8 cellular contexts compared by ENCODE assay signal in the genomic region with DNA sequence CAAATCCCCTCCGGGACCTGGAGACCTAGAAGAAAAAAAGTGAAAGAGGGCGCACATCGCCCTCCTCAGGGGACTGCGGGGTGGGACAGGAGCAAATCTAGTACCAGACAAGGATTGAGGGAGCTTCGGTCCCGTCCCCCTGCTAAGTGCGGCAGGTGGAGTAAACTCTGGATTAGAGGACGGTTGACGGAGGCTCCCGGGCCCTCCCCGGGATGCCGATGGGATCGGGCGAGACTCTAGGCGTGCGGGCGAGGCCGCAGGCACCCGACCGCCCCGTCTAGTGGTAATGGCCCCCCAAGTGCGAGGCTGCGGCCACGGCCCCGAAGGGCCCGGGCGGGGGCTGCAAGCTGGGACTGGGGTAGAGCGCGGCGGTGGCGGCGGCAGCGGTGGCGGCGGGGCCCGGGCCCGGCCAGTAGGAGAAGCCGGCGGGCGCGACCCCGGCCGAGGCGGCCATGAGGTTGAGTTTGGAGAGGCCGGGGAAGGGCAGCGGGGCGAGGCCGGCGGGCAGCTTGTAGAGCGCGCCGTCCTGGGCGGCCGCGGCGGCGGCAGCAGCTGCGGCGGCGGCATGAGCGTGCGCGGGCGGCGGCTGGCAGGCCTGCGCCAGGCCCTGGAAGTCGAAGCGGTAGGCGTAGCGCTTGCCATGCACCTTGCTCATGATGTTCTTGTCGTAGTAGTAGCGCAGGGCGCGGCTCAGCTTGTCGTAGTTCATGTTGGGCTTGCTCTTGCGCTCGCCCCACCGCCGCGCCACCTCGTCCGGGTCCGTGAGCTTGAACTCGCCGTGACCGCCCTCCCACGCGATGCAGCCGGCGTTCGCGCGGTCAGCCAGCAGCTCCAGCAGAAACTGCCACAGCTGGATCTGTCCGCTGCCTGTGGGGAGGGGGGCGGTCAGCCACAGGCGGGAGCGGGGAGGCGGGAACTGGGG. TPM values are rescaled to one million over a fixed set of nuclear protein-coding genes. Genes with fewer than 3 reads are reported as not detected.
DNase-seq lines count a peak whose midpoint lies in the region; ATAC-seq, FAIRE-seq and TF ChIP-seq lines count a peak whose summit lies in the region.

No MANE protein-coding gene starts in this region.

- in situ Hi-C loops in HAP-1 (cut with MboI; ENCODE audit: low sequenced_read_pairs) = no loop called here

- H3K4me3 Mint-ChIP-seq in dendritic cell treated with granulocyte-macrophage colony-stimulating factor and Interleukin-4, amounts not matched to agents 40 ng/mL and 50 ng/mL, for 4 days = peak overlapping the region; percentile 66
- H3K4me3 Mint-ChIP-seq in neural progenitor cell = peak overlapping the region; percentile 77

- intact Hi-C loops in dendritic cell treated with granulocyte-macrophage colony-stimulating factor and Interleukin-4, amounts not matched to agents 40 ng/mL and 50 ng/mL, for 4 days (cut with micrococcal nuclease) = no loop called here

- H3K4me3 ChIP-seq in GM12864 (ENCODE audit: low read depth, low read length) (no peak overlapping the region), neural progenitor cell (peak overlapping the region; percentile 27), HAP-1 (no peak overlapping the region)

- no peaks in the 10 kb centered on the region for H3K79me2 ChIP-seq in neural progenitor cell (ENCODE audit: low read depth)

- peaks cover 21% of the 10 kb centered on the region for H3K4me1 Mint-ChIP-seq in dendritic cell treated with granulocyte-macrophage colony-stimulating factor and Interleukin-4, amounts not matched to agents 40 ng/mL and 50 ng/mL, for 4 days (ENCODE audit: low read depth)
- H3K4me1 Mint-ChIP-seq in neural progenitor cell = peaks cover 12% of the 10 kb centered on the region

- H3K27ac ChIP-seq in neural progenitor cell = no peak overlapping the region

- ATAC-seq in HG03520 (IDR thresholded peaks at IDR 0.05; ENCODE audit: unreplicated experiment) = no peak

- H3K36me3 Mint-ChIP-seq in dendritic cell treated with granulocyte-macrophage colony-stimulating factor and Interleukin-4, amounts not matched to agents 40 ng/mL and 50 ng/mL, for 4 days (ENCODE audit: low read depth) = no peaks in the 10 kb centered on the region
- H3K36me3 Mint-ChIP-seq in neural progenitor cell = no peaks in the 10 kb centered on the region

- peaks cover 14% of the 10 kb centered on the region for H3K4me1 ChIP-seq in neural progenitor cell
- no peaks in the 10 kb centered on the region for H3K4me1 ChIP-seq in HAP-1

- DNase-seq in GM12864 (ENCODE audit: low read depth) (no peak), NCI-H748 treated with DMSO at 0.1 percent for 48 hours (lab: John Stamatoyannopoulos, UW) (peak; percentile 29), neural progenitor cell (ENCODE audit: low spot score) (peak; percentile 65), HAP-1 (ENCODE audit: low spot score in 2 of 2) (no peak), H54 (ENCODE audit: insufficient read length, low spot score) (no peak), NCI-H69 (lab: John Stamatoyannopoulos, UW) (no peak)

- no peak overlapping the region for H3K9ac ChIP-seq in neural progenitor cell

- TF ChIP-seq POLR2A in H54 (IDR thresholded peaks at IDR 0.05; ENCODE audit: low read depth, low read length) = no peak

- H3K36me3 ChIP-seq in neural progenitor cell = no peaks in the 10 kb centered on the region
- H3K36me3 ChIP-seq in HAP-1 (replicated peaks) = no peaks in the 10 kb centered on the region

- H3K27me3 Mint-ChIP-seq in dendritic cell treated with granulocyte-macrophage colony-stimulating factor and Interleukin-4, amounts not matched to agents 40 ng/mL and 50 ng/mL, for 4 days = peaks cover 92% of the 10 kb centered on the region
- peaks cover 77% of the 10 kb centered on the region for H3K27me3 Mint-ChIP-seq in neural progenitor cell (ENCODE audit: insufficient read depth, low read depth)

- H3K4me2 ChIP-seq in neural progenitor cell = peak overlapping the region; percentile 56

- peaks cover 58% of the 10 kb centered on the region for H4K20me1 ChIP-seq in neural progenitor cell (ENCODE audit: low read depth)

- no peak overlapping the region for H2AFZ ChIP-seq in neural progenitor cell (replicated peaks)

- FAIRE-seq in H54 (lab: Jason Lieb, UNC) = no peak

- H3K9me3 Mint-ChIP-seq in dendritic cell treated with granulocyte-macrophage colony-stimulating factor and Interleukin-4, amounts not matched to agents 40 ng/mL and 50 ng/mL, for 4 days = no peaks in the 10 kb centered on the region
- H3K9me3 Mint-ChIP-seq in neural progenitor cell = no peaks in the 10 kb centered on the region

- H3K27ac Mint-ChIP-seq in dendritic cell treated with granulocyte-macrophage colony-stimulating factor and Interleukin-4, amounts not matched to agents 40 ng/mL and 50 ng/mL, for 4 days = no peak overlapping the region
- no peak overlapping the region for H3K27ac Mint-ChIP-seq in neural progenitor cell

- H3K9me3 ChIP-seq in neural progenitor cell (ENCODE audit: low read depth) (no peaks in the 10 kb centered on the region), HAP-1 (no peaks in the 10 kb centered on the region)

- peaks cover 7% of the 10 kb centered on the region for H3F3A ChIP-seq in neural progenitor cell (ENCODE audit: low read depth)

- peak; percentile 6 for TF ChIP-seq CTCF in GM12864 (IDR thresholded peaks at IDR 0.05; ENCODE audit: low read depth, low read length, missing control alignments)
- peak; percentile 39 for TF ChIP-seq CTCF in neural progenitor cell (IDR thresholded peaks at IDR 0.05)

- H3K27me3 ChIP-seq in neural progenitor cell = peaks cover 100% of the 10 kb centered on the region
- peaks cover 58% of the 10 kb centered on the region for H3K27me3 ChIP-seq in HAP-1 (ENCODE audit: low read depth)

RNA-seq across cellular contexts. Expression of a gene that starts 3.3 kb away (rescaled TPM):
- total RNA-seq in neural progenitor cell (ENCODE audit: low replicate concordance) = not detected in 2 replicates

RNA-seq across cellular contexts. Expression of a gene that starts 11.6 kb away (rescaled TPM):
- total RNA-seq in neural progenitor cell (ENCODE audit: low replicate concordance) = not detected in 2 replicates

RNA-seq across cellular contexts. Expression of a gene that starts 22.2 kb away (rescaled TPM):
- total RNA-seq in neural progenitor cell (ENCODE audit: low replicate concordance) = 0.09 TPM in 1 of 2 replicates, not detected in the other

RNA-seq across cellular contexts. Expression of a gene that starts 59.7 kb away (rescaled TPM):
- 0.22 and 0.80 TPM in 2 replicates for total RNA-seq in neural progenitor cell (ENCODE audit: low replicate concordance)

Comparison
In these comparisons a context has a peak if more than half of its experiments do, and no peak if none do; other contexts are left out.
1. DNase-seq: peak in NCI-H748 treated with DMSO at 0.1 percent for 48 hours (single experiment) and neural progenitor cell (single experiment); none in GM12864 (single experiment), HAP-1 (0 of 2), H54 (single experiment) and NCI-H69 (single experiment).